21 cellular contexts compared by ENCODE assay signal in genomic region chr6:167524261-167524660, GRCh38.
DNase-seq lines count a peak whose midpoint lies in the region; ATAC-seq and TF ChIP-seq lines count a peak whose summit lies in the region.
"Had no signal": no experiment of that assay in that cellular context is flagged by ENCODE, and none has a peak within 500 bp of the region (broad histone marks: within the 10 kb centered on the region; RNA-seq: fewer than 3 reads in every experiment).

No MANE protein-coding gene starts in this region.

- H3K27ac ChIP-seq in left lung = no peak overlapping the region
- H3K27ac ChIP-seq in upper lobe of right lung = no peak overlapping the region

- DNase-seq in left cardiac atrium (peak; percentile 43), cardiac septum (ENCODE audit: low spot score) (no peak), left ventricle myocardium superior (no peak), left lung (no peak), upper lobe of right lung (no peak), NCI-H446 treated with DMSO at 0.1 percent for 48 hours (lab: John Stamatoyannopoulos, UW) (no peak), AML-193 (lab: John Stamatoyannopoulos, UW) (no peak)
- DNase-seq: BE2C; C1 segment of cervical spinal cord; CD4-positive, CD25-positive, alpha-beta regulatory T cell; CD8-positive, alpha-beta memory T cell; COR-L47; DMS 273 treated with DMSO at 0.1 percent for 48 hours; DMS53; DND-41; EL; GOT3; H7; HFFc6 had no signal

- TF ChIP-seq CTCF in left lung (IDR thresholded peaks at IDR 0.05) (no peak), upper lobe of right lung (IDR thresholded peaks at IDR 0.05) (no peak)

- intact Hi-C loops in left cardiac atrium (cut with DNase I) (no loop called here), cardiac septum (cut with DNase I) (no loop called here), left ventricle myocardium superior (cut with micrococcal nuclease) (no loop called here), left lung (cut with DNase I) (no loop called here), upper lobe of right lung (cut with DNase I) (no loop called here)

- peak; percentile 69 to 74 for ATAC-seq in left cardiac atrium
- ATAC-seq in left ventricle myocardium superior = peak; percentile 53
- ATAC-seq in left lung = peak; percentile 15
- peak; percentile 21 for ATAC-seq in upper lobe of right lung
- ATAC-seq: GM12878, HCT116 had no signal

- H3K4me1 ChIP-seq in left lung (no peaks in the 10 kb centered on the region), upper lobe of right lung (no peaks in the 10 kb centered on the region)
- H3K4me1 ChIP-seq: BE2C had no signal

- H3K27me3 ChIP-seq in left lung = no peaks in the 10 kb centered on the region
- no peaks in the 10 kb centered on the region for H3K27me3 ChIP-seq in upper lobe of right lung
- H3K27me3 ChIP-seq: BE2C had no signal

- H3K36me3 ChIP-seq in left lung (no peaks in the 10 kb centered on the region), upper lobe of right lung (no peaks in the 10 kb centered on the region)
- H3K36me3 ChIP-seq: BE2C had no signal

- H3K9me3 ChIP-seq in left lung (no peaks in the 10 kb centered on the region), upper lobe of right lung (no peaks in the 10 kb centered on the region)
- H3K9me3 ChIP-seq: BE2C had no signal

- no peak overlapping the region for H3K4me3 ChIP-seq in left lung
- no peak overlapping the region for H3K4me3 ChIP-seq in upper lobe of right lung
- H3K4me3 ChIP-seq: GM12878 had no signal

Comparison
In these comparisons a context has a peak if more than half of its experiments do, and no peak if none do; other contexts are left out.
1. ATAC-seq: peak in every context shown above with its lines; median percentile 72 in left cardiac atrium; 53 in left ventricle myocardium superior; 21 in upper lobe of right lung; 15 in left lung.